In the genomic region with DNA sequence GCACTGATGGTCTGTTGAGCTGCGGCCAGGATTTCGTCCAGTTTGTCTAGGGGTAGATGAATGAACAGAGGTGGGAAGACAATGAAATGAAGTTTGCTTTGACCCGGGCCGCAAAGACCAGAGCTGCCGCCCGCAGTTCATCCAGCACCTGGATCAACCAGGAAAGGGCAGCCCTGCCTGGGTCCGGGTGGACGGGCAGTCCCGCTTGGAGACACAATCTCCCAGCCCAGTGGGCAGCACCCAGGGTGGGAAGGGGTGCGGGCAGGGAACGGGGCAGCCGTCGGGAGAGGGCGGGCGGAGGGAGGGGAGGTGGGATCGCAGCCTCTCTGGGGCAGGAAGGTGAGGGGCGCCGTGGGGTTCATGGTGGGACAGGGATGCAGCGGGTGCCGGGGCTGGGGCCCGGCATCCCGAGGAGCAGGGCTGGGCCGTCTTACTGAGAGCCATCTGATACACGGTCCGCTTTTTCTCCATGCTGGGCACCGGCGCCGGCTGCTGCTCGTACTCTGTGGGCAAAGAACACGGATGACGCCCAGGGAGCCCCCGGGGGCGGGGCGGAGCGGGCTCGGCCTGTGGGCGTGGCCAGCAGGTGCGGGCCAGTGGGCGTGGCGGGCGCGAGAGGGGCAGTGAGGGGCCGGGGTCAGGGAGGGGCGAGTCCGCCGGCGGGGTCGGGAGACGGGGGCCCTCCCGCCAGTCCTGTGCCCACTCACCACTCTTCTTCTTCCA, we compare ENCODE assay signal across 2 cellular contexts.
A peak's percentile ranks its signal among the peaks of the same experiment; 100 is the strongest.
TF ChIP-seq lines count a peak whose summit lies in the region.

No MANE protein-coding gene starts in this region.

TF ChIP-seq in H1, 55 proteins besides CTCF, POLR2A, EP300 and RAD21:
- TF ChIP-seq POU5F1 (IDR thresholded peaks at IDR 0.05; ENCODE audit: low read depth, low read length) (no peak), EZH2 (IDR thresholded peaks at IDR 0.05; ENCODE audit: low read depth, low read length, severe bottlenecking) (peak; percentile 45), KDM5A (IDR thresholded peaks at IDR 0.05; ENCODE audit: low read length) (no peak), CHD1 (IDR thresholded peaks at IDR 0.05; ENCODE audit: low read depth, low read length) (no peak), KDM4A (IDR thresholded peaks at IDR 0.05; ENCODE audit: low read depth, low read length, severe bottlenecking) (peak; percentile 57), TAF1 (IDR thresholded peaks at IDR 0.05; ENCODE audit: low read depth, low read length) (no peak), SIRT6 (IDR thresholded peaks at IDR 0.05; ENCODE audit: low read length) (no peak), SUZ12 (IDR thresholded peaks at IDR 0.05; ENCODE audit: low read length) (peak; percentile 43; the same call in 1 of the 2 replicates), GTF2F1 (IDR thresholded peaks at IDR 0.05; ENCODE audit: borderline replicate concordance, low read depth, low read length) (no peak)
- TF ChIP-seq, protein P1, sequence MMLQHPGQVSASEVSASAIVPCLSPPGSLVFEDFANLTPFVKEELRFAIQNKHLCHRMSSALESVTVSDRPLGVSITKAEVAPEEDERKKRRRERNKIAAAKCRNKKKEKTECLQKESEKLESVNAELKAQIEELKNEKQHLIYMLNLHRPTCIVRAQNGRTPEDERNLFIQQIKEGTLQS (IDR thresholded peaks at IDR 0.05; ENCODE audit: insufficient read depth, low read depth, low read length) = no peak
- TF ChIP-seq, protein P2, sequence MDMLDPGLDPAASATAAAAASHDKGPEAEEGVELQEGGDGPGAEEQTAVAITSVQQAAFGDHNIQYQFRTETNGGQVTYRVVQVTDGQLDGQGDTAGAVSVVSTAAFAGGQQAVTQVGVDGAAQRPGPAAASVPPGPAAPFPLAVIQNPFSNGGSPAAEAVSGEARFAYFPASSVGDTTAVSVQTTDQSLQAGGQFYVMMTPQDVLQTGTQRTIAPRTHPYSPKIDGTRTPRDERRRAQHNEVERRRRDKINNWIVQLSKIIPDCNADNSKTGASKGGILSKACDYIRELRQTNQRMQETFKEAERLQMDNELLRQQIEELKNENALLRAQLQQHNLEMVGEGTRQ (IDR thresholded peaks at IDR 0.05; ENCODE audit: low read length) = no peak

TF ChIP-seq in HEK293T, 16 proteins besides CTCF, POLR2A, EP300 and RAD21:
- no peak for TF ChIP-seq LEF1 (IDR thresholded peaks at IDR 0.05; ENCODE audit: borderline replicate concordance)
- no peak for TF ChIP-seq ZNF384 (IDR thresholded peaks at IDR 0.05)
- TF ChIP-seq ELF4 (IDR thresholded peaks at IDR 0.05) = no peak
- TF ChIP-seq FOXM1 (IDR thresholded peaks at IDR 0.05; ENCODE audit: borderline replicate concordance) = no peak
- TF ChIP-seq SUZ12 (IDR thresholded peaks at IDR 0.05) = no peak
- no peak for TF ChIP-seq BHLHE40 (IDR thresholded peaks at IDR 0.05; ENCODE audit: borderline replicate concordance)
- TF ChIP-seq NFRKB (IDR thresholded peaks at IDR 0.05) = no peak
- no peak for TF ChIP-seq L3MBTL2 (conservative IDR thresholded peaks at IDR 0.05)
- TF ChIP-seq FOXK2 (IDR thresholded peaks at IDR 0.05) = no peak
- no peak for TF ChIP-seq ARNT (IDR thresholded peaks at IDR 0.05)
- no peak for TF ChIP-seq FOXA1 (IDR thresholded peaks at IDR 0.05)
- no peak for TF ChIP-seq HDGF (IDR thresholded peaks at IDR 0.05; ENCODE audit: borderline replicate concordance)
TF ChIP-seq in HEK293T: peak in this region for 0.
